1 cellular context compared by ENCODE assay signal in genomic region chr9:36163049-36163839, GRCh38.
TF ChIP-seq lines count a peak whose summit lies in the region.

No MANE protein-coding gene starts in this region.

TF ChIP-seq in HepG2, 621 proteins besides CTCF, POLR2A, EP300 and RAD21:
- no peak for TF ChIP-seq CENPT (CRISPR knock-in tag; IDR thresholded peaks at IDR 0.05; ENCODE audit: low read depth)
- peak; percentile 65 for TF ChIP-seq ATF7 (IDR thresholded peaks at IDR 0.05)
- TF ChIP-seq ATF7 (CRISPR knock-in tag; IDR thresholded peaks at IDR 0.05) = no peak
- no peak for TF ChIP-seq ZNF709 (CRISPR knock-in tag; IDR thresholded peaks at IDR 0.05)
- TF ChIP-seq REXO4 (CRISPR knock-in tag; IDR thresholded peaks at IDR 0.05; ENCODE audit: borderline replicate concordance) = no peak
- peak; percentile 30; the same call in 1 of the 2 replicates for TF ChIP-seq PAXIP1 (CRISPR knock-in tag; conservative IDR thresholded peaks at IDR 0.05)
- TF ChIP-seq ZMYM3 (CRISPR knock-in tag; IDR thresholded peaks at IDR 0.05) = no peak
- no peak for TF ChIP-seq RAD51 (IDR thresholded peaks at IDR 0.05; ENCODE audit: borderline replicate concordance)
- peak; percentile 17; the same call in 1 of the 2 replicates for TF ChIP-seq SALL1 (CRISPR knock-in tag; IDR thresholded peaks at IDR 0.05)
- no peak for TF ChIP-seq SMYD3 (CRISPR knock-in tag; IDR thresholded peaks at IDR 0.05)
- no peak for TF ChIP-seq ONECUT2 (CRISPR knock-in tag; IDR thresholded peaks at IDR 0.05)
- TF ChIP-seq ZFP62 (CRISPR knock-in tag; IDR thresholded peaks at IDR 0.05) = no peak
- peak; percentile 39; the same call in 1 of the 2 replicates for TF ChIP-seq ZNF281 (CRISPR knock-in tag; IDR thresholded peaks at IDR 0.05; ENCODE audit: borderline replicate concordance)
- TF ChIP-seq PATZ1 (CRISPR knock-in tag; IDR thresholded peaks at IDR 0.05) = peak; percentile 75
- no peak for TF ChIP-seq CREBL2 (CRISPR knock-in tag; IDR thresholded peaks at IDR 0.05; ENCODE audit: borderline replicate concordance)
- TF ChIP-seq ZGPAT (CRISPR knock-in tag; IDR thresholded peaks at IDR 0.05) = no peak
- TF ChIP-seq ZHX2 (IDR thresholded peaks at IDR 0.05; ENCODE audit: low read depth) = no peak
- no peak for TF ChIP-seq ZHX2 (CRISPR knock-in tag; IDR thresholded peaks at IDR 0.05; ENCODE audit: borderline replicate concordance)
- TF ChIP-seq SUZ12 (IDR thresholded peaks at IDR 0.05; ENCODE audit: low read depth, low read length) = no peak
- no peak for TF ChIP-seq NFATC3 (CRISPR knock-in tag; IDR thresholded peaks at IDR 0.05)
- TF ChIP-seq PRDM10 (CRISPR knock-in tag; IDR thresholded peaks at IDR 0.05; ENCODE audit: low read depth) = peak; percentile 76; the same call in 1 of the 2 replicates
- TF ChIP-seq ZNF800 (CRISPR knock-in tag; IDR thresholded peaks at IDR 0.05) = no peak
- TF ChIP-seq MIER3 (CRISPR knock-in tag; IDR thresholded peaks at IDR 0.05; ENCODE audit: borderline replicate concordance) = no peak
